In genomic region chr9:94726495-94727191, GRCh38 we compare ENCODE assay signal across 8 cellular contexts. TPM values are rescaled to one million over a fixed set of nuclear protein-coding genes. Genes with fewer than 3 reads are reported as not detected.
A peak's percentile ranks its signal among the peaks of the same experiment; 100 is the strongest.
DNase-seq lines count a peak whose midpoint lies in the region; ATAC-seq and TF ChIP-seq lines count a peak whose summit lies in the region.

A gene with protein sequence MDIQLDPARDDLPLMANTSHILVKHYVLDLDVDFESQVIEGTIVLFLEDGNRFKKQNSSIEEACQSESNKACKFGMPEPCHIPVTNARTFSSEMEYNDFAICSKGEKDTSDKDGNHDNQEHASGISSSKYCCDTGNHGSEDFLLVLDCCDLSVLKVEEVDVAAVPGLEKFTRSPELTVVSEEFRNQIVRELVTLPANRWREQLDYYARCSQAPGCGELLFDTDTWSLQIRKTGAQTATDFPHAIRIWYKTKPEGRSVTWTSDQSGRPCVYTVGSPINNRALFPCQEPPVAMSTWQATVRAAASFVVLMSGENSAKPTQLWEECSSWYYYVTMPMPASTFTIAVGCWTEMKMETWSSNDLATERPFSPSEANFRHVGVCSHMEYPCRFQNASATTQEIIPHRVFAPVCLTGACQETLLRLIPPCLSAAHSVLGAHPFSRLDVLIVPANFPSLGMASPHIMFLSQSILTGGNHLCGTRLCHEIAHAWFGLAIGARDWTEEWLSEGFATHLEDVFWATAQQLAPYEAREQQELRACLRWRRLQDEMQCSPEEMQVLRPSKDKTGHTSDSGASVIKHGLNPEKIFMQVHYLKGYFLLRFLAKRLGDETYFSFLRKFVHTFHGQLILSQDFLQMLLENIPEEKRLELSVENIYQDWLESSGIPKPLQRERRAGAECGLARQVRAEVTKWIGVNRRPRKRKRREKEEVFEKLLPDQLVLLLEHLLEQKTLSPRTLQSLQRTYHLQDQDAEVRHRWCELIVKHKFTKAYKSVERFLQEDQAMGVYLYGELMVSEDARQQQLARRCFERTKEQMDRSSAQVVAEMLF (plus strand): TSS chr9:94726699. CDS start chr9:94759784, 33,085 bp downstream.

- no peaks in the 10 kb centered on the region for H3K36me3 Mint-ChIP-seq in natural killer cell

- H3K4me3 ChIP-seq in RWPE2 (ENCODE audit: severe bottlenecking): peak within 1 kb of the TSS; percentile 59

- peak within 1 kb of the TSS; percentile 96 for H3K4me3 Mint-ChIP-seq in natural killer cell

- TF ChIP-seq CTCF in RWPE2 (IDR thresholded peaks at IDR 0.05; ENCODE audit: poor library complexity, severe bottlenecking) (no peak), natural killer cell (IDR thresholded peaks at IDR 0.05) (no peak)

- ATAC-seq in RWPE2 (ENCODE audit: low read depth) (peak; percentile 96), natural killer cell (peak; percentile 95 to 99 (median 98))

- H3K27ac ChIP-seq in RWPE2 (ENCODE audit: poor library complexity, severe bottlenecking): peak within 1 kb of the TSS; percentile 26

- no peaks in the 10 kb centered on the region for H3K9me3 ChIP-seq in RWPE2 (ENCODE audit: severe bottlenecking)

- no peaks in the 10 kb centered on the region for H3K27me3 Mint-ChIP-seq in natural killer cell (ENCODE audit: low read depth in 2 of 2)

- peaks cover 10 to 18% of the 10 kb centered on the region in 2 donors for H3K4me1 Mint-ChIP-seq in natural killer cell

- no peaks in the 10 kb centered on the region for H3K36me3 ChIP-seq in RWPE2 (ENCODE audit: low read depth)

- H3K4me1 ChIP-seq in RWPE2 (ENCODE audit: insufficient read depth, poor library complexity, severe bottlenecking): peaks cover 3% of the 10 kb centered on the region

- DNase-seq in EH (ENCODE audit: low read depth) (peak; percentile 94), H4 (ENCODE audit: low spot score) (peak; percentile 93), LoVo (ENCODE audit: low spot score) (peak; percentile 98), RWPE2 (ENCODE audit: low spot score) (peak; percentile 98), fibroblast of peridontal ligament (ENCODE audit: extremely low read depth) (peak; percentile 92), natural killer cell (peak; percentile 100)
- peak; percentile 99 for DNase-seq in activated T-helper 9 cell treated with anti-CD3 and anti-CD28 coated beads, Interleukin-2, amount 50 U/mL, for 16 hours (ENCODE audit: low read depth)
- DNase-seq in stimulated activated naive CD4-positive, alpha-beta T cell treated with Interleukin-2 at 50 U/mL for 16 hours (lab: John Stamatoyannopoulos, UW): peak; percentile 98

- peak within 1 kb of the TSS; percentile 95 to 99 for H3K27ac Mint-ChIP-seq in natural killer cell

- intact Hi-C loops in natural killer cell (cut with micrococcal nuclease): loop anchor here (1.0 to 10.0 kb wide), 4 partner anchors 135 to 1690 kb away; partner anchors contain the start of genes FAM120A and FAM120AOS

- no peaks in the 10 kb centered on the region for H3K27me3 ChIP-seq in RWPE2 (ENCODE audit: insufficient read depth, poor library complexity, severe bottlenecking)

- no peaks in the 10 kb centered on the region for H3K9me3 Mint-ChIP-seq in natural killer cell

RNA-seq across cellular contexts. Expression of the gene that starts here (rescaled TPM):
- 130 and 155 TPM in 2 replicates for total RNA-seq in H4 (2014; rRNA removed; shearing (Covaris generic))
- total RNA-seq in natural killer cell: 10 to 100 TPM; 20.1 to 22.6 (median 20.6) TPM

Comparison
In these comparisons a context has a peak if more than half of its experiments do, and no peak if none do; other contexts are left out.
1. Peak in every context shown above with its lines: DNase-seq, ATAC-seq, H3K4me3 ChIP-seq and H3K27ac ChIP-seq.